Comparison of ENCODE assay signal across 1 cellular context in genomic region chr16:11429113-11429512, GRCh38.
TF ChIP-seq lines count a peak whose summit lies in the region.

No MANE protein-coding gene starts in this region.

TF ChIP-seq in GM23338, 12 proteins besides CTCF, POLR2A, EP300 and RAD21 (continued from another document):
- TF ChIP-seq ZNF462 (CRISPR knock-in tag; IDR thresholded peaks at IDR 0.05) (no peak), EZH2phosphoT487 (IDR thresholded peaks at IDR 0.05; ENCODE audit: unreplicated experiment) (no peak)
TF ChIP-seq in GM23338: peak in this region for 0.
